Comparison of ENCODE assay signal across 8 cellular contexts in genomic region chr12:113334786-113335539, GRCh38. TPM values are rescaled to one million over a fixed set of nuclear protein-coding genes. Genes with fewer than 3 reads are reported as not detected.
DNase-seq lines count a peak whose midpoint lies in the region; ATAC-seq and TF ChIP-seq lines count a peak whose summit lies in the region.

TSS of gene SLC8B1 (minus strand) at chr12:113335109. CDS start at chr12:113332878, 2,231 bp downstream.

- no peaks in the 10 kb centered on the region for H3K9me3 ChIP-seq in left ventricle myocardium inferior (replicated peaks)
- H3K9me3 ChIP-seq in psoas muscle, result no peaks in the 10 kb centered on the region

- peaks cover 22% of the 10 kb centered on the region for H3K36me3 ChIP-seq in left ventricle myocardium inferior
- H3K36me3 ChIP-seq in psoas muscle (ENCODE audit: insufficient read depth in 1 of 2, low read depth in 1 of 2), result peaks cover 0 to 29% of the 10 kb centered on the region in 2 donors

- DNase-seq in HEK293T (ENCODE audit: extremely low spot score), result peak; percentile 96
- DNase-seq in NAMALWA (ENCODE audit: low spot score), result peak; percentile 84
- DNase-seq in T-helper 2 cell, result peak; percentile 62 to 87 (median 77)
- DNase-seq in amniotic stem cell (lab: John Stamatoyannopoulos, UW), result peak; percentile 39
- peak; percentile 90 for DNase-seq in left ventricle myocardium inferior
- DNase-seq in psoas muscle, result peak; percentile 91 to 94
- DNase-seq in ureter (ENCODE audit: low spot score), result peak; percentile 91

- no peak for TF ChIP-seq CTCF in GM12875 (IDR thresholded peaks at IDR 0.05; ENCODE audit: borderline replicate concordance, insufficient read depth, low read depth, low read length)
- no peak for TF ChIP-seq CTCF in left ventricle myocardium inferior (IDR thresholded peaks at IDR 0.05; ENCODE audit: borderline replicate concordance)
- no peak for TF ChIP-seq CTCF in psoas muscle (IDR thresholded peaks at IDR 0.05)

- CTCF ChIA-PET in HEK293T (lab: Yijun Ruan, JAX), result interaction anchor here (0.5 kb wide), 1 partner anchor 13 kb away, joined by 3 read pairs; no protein-coding TSS in a partner anchor

- ATAC-seq in psoas muscle, result peak; percentile 100

- peak within 1 kb of the TSS; percentile 69 for H3K4me3 ChIP-seq in GM12875 (ENCODE audit: low read depth, low read length)
- peak within 1 kb of the TSS; percentile 92 for H3K4me3 ChIP-seq in left ventricle myocardium inferior
- peak within 1 kb of the TSS; percentile 88 for H3K4me3 ChIP-seq in psoas muscle

- 0 to 1% (median 1%) methylated on average over 47 to 62 of the region's 62 CpGs for WGBS in psoas muscle, 3 donors

- intact Hi-C loops in left ventricle myocardium inferior (cut with micrococcal nuclease) (no loop called here), psoas muscle (cut with DNase I) (loop anchor here in 1 of 2 donors (5.0 kb wide), 1 partner anchor 92 kb away; no protein-coding TSS in a partner anchor)

- POLR2A ChIA-PET in HEK293T (lab: Yijun Ruan, JAX), result interaction anchor here (0.8 to 1.1 kb wide), 3 partner anchors 22 to 87 kb away, joined by 3 to 4 read pairs (median 3); partner anchors contain the start of gene SDSL

- H3K27ac ChIP-seq in left ventricle myocardium inferior (replicated peaks) (peak within 1 kb of the TSS; percentile 85), psoas muscle (peak within 1 kb of the TSS; percentile 78)

- peaks cover 34% of the 10 kb centered on the region for H3K4me1 ChIP-seq in left ventricle myocardium inferior
- peaks cover 22% of the 10 kb centered on the region for H3K4me1 ChIP-seq in psoas muscle

- H3K27me3 ChIP-seq in left ventricle myocardium inferior (ENCODE audit: low read depth), result no peaks in the 10 kb centered on the region
- H3K27me3 ChIP-seq in psoas muscle (ENCODE audit: insufficient read depth in 3 of 3, low read length in 2 of 3), result no peaks in the 10 kb centered on the region

TF ChIP-seq in HEK293T, 16 proteins besides CTCF, POLR2A, EP300 and RAD21:
- no peak for TF ChIP-seq HDGF (IDR thresholded peaks at IDR 0.05; ENCODE audit: borderline replicate concordance)
- no peak for TF ChIP-seq FOXK2 (IDR thresholded peaks at IDR 0.05)
- TF ChIP-seq NFRKB (IDR thresholded peaks at IDR 0.05), result no peak
- no peak for TF ChIP-seq TARDBP (IDR thresholded peaks at IDR 0.05)
- no peak for TF ChIP-seq ZNF384 (IDR thresholded peaks at IDR 0.05)
- 0 out of 2 replicates have a peak, but pooled peaks have one; percentile 40 for TF ChIP-seq SP1 (IDR thresholded peaks at IDR 0.05)
- TF ChIP-seq FOXA1 (IDR thresholded peaks at IDR 0.05), result no peak

RNA-seq across cellular contexts. Expression of gene SLC8B1, which starts in this region (rescaled TPM):
- total RNA-seq in left ventricle myocardium inferior (9.2 TPM), psoas muscle (10 to 100 TPM in 1 of 4 donors, 1 to 10 TPM in 3; 7.6 to 10.3 (median 9.5) TPM), ureter (49.5 TPM)
- 1 to 10 TPM; 5.7 to 9.6 (median 5.7) TPM for polyA plus RNA-seq in psoas muscle

Comparison
In these comparisons a context has a peak if more than half of its experiments do, and no peak if none do; other contexts are left out.
1. Peak in every context shown above with its lines: DNase-seq, ATAC-seq, H3K4me3 ChIP-seq and H3K27ac ChIP-seq.
2. DNase-seq: peak in every context shown above with its lines; median percentile 96 in HEK293T; 92 in psoas muscle; 91 in ureter; 90 in left ventricle myocardium inferior; 84 in NAMALWA; 77 in T-helper 2 cell; 39 in amniotic stem cell.